Comparison of ENCODE assay signal across 8 cellular contexts in the genomic region with DNA sequence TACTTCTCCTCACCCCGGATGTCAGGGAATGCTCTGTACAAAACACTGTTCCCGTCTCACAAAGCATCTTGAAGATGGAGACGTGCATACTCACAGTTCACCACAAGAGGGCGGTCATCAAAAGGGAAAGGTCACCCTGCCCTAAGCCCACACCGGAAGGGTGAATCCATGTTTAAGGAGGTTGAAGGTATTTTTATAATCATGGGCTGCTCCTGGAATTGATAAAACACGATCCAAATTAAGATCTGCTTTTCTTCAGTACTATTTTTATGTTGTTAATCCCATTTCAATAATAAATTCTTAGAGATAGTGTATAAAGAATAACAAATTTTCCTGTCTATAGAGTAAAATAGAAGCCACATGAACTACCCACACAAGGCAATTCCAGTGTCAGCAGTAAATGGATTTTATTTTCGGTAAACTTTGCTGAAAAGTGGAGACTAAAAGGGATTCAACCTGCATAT.
DNase-seq lines count a peak whose midpoint lies in the region; ATAC-seq and TF ChIP-seq lines count a peak whose summit lies in the region.

No MANE protein-coding gene starts in this region.

- no peaks in the 10 kb centered on the region for H3F3A ChIP-seq in DOHH2 (ENCODE audit: control insufficient read depth, insufficient read depth)
- H3F3A ChIP-seq in neural progenitor cell (ENCODE audit: low read depth): no peaks in the 10 kb centered on the region

- H3K9me3 ChIP-seq in DOHH2 (ENCODE audit: control insufficient read depth, insufficient read depth, low read length): no peaks in the 10 kb centered on the region
- H3K9me3 ChIP-seq in Karpas-422 (ENCODE audit: low read length): no peaks in the 10 kb centered on the region
- H3K9me3 ChIP-seq in Panc1 (ENCODE audit: control insufficient read depth, insufficient read depth, low read depth, low read length): no peaks in the 10 kb centered on the region
- H3K9me3 ChIP-seq in neural progenitor cell (ENCODE audit: low read depth): no peaks in the 10 kb centered on the region
- no peaks in the 10 kb centered on the region for H3K9me3 ChIP-seq in stomach

- POLR2A ChIA-PET in Panc1 (lab: Charles Lee): no interaction called here

- ATAC-seq in GM21786 (IDR thresholded peaks at IDR 0.05; ENCODE audit: unreplicated experiment) (peak; percentile 87), Panc1 (peak; percentile 99)
- peak; percentile 87 to 94 for ATAC-seq in activated T-cell treated with anti-CD3 and anti-CD28 coated beads, Interleukin-2, amount 50 U/mL, for 4 hours

- H3K27me3 ChIP-seq in DOHH2 (ENCODE audit: control insufficient read depth, low read length) (no peaks in the 10 kb centered on the region), Karpas-422 (ENCODE audit: low read length) (no peaks in the 10 kb centered on the region), Panc1 (ENCODE audit: control insufficient read depth, insufficient read depth, low read length) (no peaks in the 10 kb centered on the region), neural progenitor cell (no peaks in the 10 kb centered on the region), stomach (no peaks in the 10 kb centered on the region)

- peak; percentile 81 for TF ChIP-seq CTCF in DOHH2 (IDR thresholded peaks at IDR 0.05; ENCODE audit: low read depth, low read length, poor library complexity, severe bottlenecking)
- peak; percentile 91 for TF ChIP-seq CTCF in Panc1 (IDR thresholded peaks at IDR 0.05)
- peak; percentile 93 for TF ChIP-seq CTCF in fibroblast of mammary gland (conservative IDR thresholded peaks at IDR 0.05; ENCODE audit: control insufficient read depth, insufficient read depth, low read depth, low read length)
- peak; percentile 94 for TF ChIP-seq CTCF in neural progenitor cell (IDR thresholded peaks at IDR 0.05)
- TF ChIP-seq CTCF in stomach (IDR thresholded peaks at IDR 0.05): peak in 5 of 7 experiments; percentile 77 to 95 (median 89)

- no peaks in the 10 kb centered on the region for H3K4me1 ChIP-seq in DOHH2 (ENCODE audit: control insufficient read depth, low read length)
- peaks cover 13% of the 10 kb centered on the region for H3K4me1 ChIP-seq in Karpas-422 (ENCODE audit: low read length)
- no peaks in the 10 kb centered on the region for H3K4me1 ChIP-seq in Panc1 (ENCODE audit: control insufficient read depth, insufficient read depth, low read length)
- no peaks in the 10 kb centered on the region for H3K4me1 ChIP-seq in neural progenitor cell
- peaks cover 0 to 8% (median 0%) of the 10 kb centered on the region in 4 donors for H3K4me1 ChIP-seq in stomach

- in situ Hi-C loops in Panc1 (cut with HindIII; ENCODE audit: low pct_unique_long_range_greater_than_20kb, low sequenced_read_pairs): no loop called here

- peak overlapping the region; percentile 19; the same call in 1 of the 2 replicates for H3K9ac ChIP-seq in Karpas-422 (ENCODE audit: low read length)
- H3K9ac ChIP-seq in neural progenitor cell: no peak overlapping the region

- 2 to 6% (median 3%) methylated on average over 7 of the region's 7 CpGs for WGBS in stomach, 5 donors

- BruUV-seq in Panc1 (replicated peaks; lab: Mats Ljungman, UMichigan): no TSS peak

- H2AFZ ChIP-seq in Karpas-422 (ENCODE audit: low read length) (no peak overlapping the region), neural progenitor cell (replicated peaks) (peak overlapping the region; percentile 21)

- CTCF ChIA-PET in Panc1 (lab: Charles Lee): interaction anchor here (0.5 kb wide), 1 partner anchor 100 kb away, joined by 3 read pairs; no protein-coding TSS in a partner anchor

- H3K36me3 ChIP-seq in DOHH2 (ENCODE audit: control insufficient read depth, low read length) (no peaks in the 10 kb centered on the region), Karpas-422 (ENCODE audit: insufficient read depth, low read length) (no peaks in the 10 kb centered on the region), Panc1 (ENCODE audit: control insufficient read depth, insufficient read depth, low read length) (no peaks in the 10 kb centered on the region), neural progenitor cell (no peaks in the 10 kb centered on the region), stomach (no peaks in the 10 kb centered on the region)

- peaks cover 14% of the 10 kb centered on the region for H3K4me1 Mint-ChIP-seq in activated T-cell treated with anti-CD3 and anti-CD28 coated beads, Interleukin-2, amount 50 U/mL, for 4 hours (ENCODE audit: low read depth)
- H3K4me1 Mint-ChIP-seq in neural progenitor cell: no peaks in the 10 kb centered on the region

- intact Hi-C loops in Panc1 (cut with micrococcal nuclease; ENCODE audit: unreplicated experiment) (loop anchor here (1.0 to 5.0 kb wide), 3 partner anchors 111 to 238 kb away; partner anchors contain the start of gene E2F3), stomach (cut with DNase I; ENCODE audit: low total_unique reads) (loop anchor here (5.0 kb wide), 2 partner anchors 231 to 246 kb away; no protein-coding TSS in a partner anchor)

- no peak for TF ChIP-seq EP300 in stomach (IDR thresholded peaks at IDR 0.05)

- H3K79me2 ChIP-seq in DOHH2 (ENCODE audit: control insufficient read depth, low read length) (no peaks in the 10 kb centered on the region), Karpas-422 (ENCODE audit: low read length) (no peaks in the 10 kb centered on the region), neural progenitor cell (ENCODE audit: low read depth) (no peaks in the 10 kb centered on the region)

- H3K4me3 ChIP-seq in DOHH2 (ENCODE audit: low read length): no peak overlapping the region
- H3K4me3 ChIP-seq in Karpas-422 (ENCODE audit: low read length): no peak overlapping the region
- H3K4me3 ChIP-seq in Panc1 (ENCODE audit: low read depth in 2 of 2, low read length in 2 of 2): no peak overlapping the region
- H3K4me3 ChIP-seq in fibroblast of mammary gland (ENCODE audit: control insufficient read depth, low read depth, low read length): no peak overlapping the region
- H3K4me3 ChIP-seq in neural progenitor cell: no peak overlapping the region
- no peak overlapping the region for H3K4me3 ChIP-seq in stomach

- no peak overlapping the region for H3K4me3 Mint-ChIP-seq in activated T-cell treated with anti-CD3 and anti-CD28 coated beads, Interleukin-2, amount 50 U/mL, for 4 hours
- no peak overlapping the region for H3K4me3 Mint-ChIP-seq in neural progenitor cell

- no peaks in the 10 kb centered on the region for H3K27me3 Mint-ChIP-seq in activated T-cell treated with anti-CD3 and anti-CD28 coated beads, Interleukin-2, amount 50 U/mL, for 4 hours (ENCODE audit: low read depth)
- peaks cover 3% of the 10 kb centered on the region for H3K27me3 Mint-ChIP-seq in neural progenitor cell (ENCODE audit: insufficient read depth, low read depth)

- TF ChIP-seq POLR2A in stomach (IDR thresholded peaks at IDR 0.05): no peak

- no peak overlapping the region for H3K27ac Mint-ChIP-seq in neural progenitor cell

- no peak overlapping the region for H3K27ac ChIP-seq in DOHH2 (ENCODE audit: low read depth, low read length)
- H3K27ac ChIP-seq in Karpas-422 (ENCODE audit: low read length): no peak overlapping the region
- H3K27ac ChIP-seq in Panc1 (ENCODE audit: low read length): no peak overlapping the region
- H3K27ac ChIP-seq in neural progenitor cell: no peak overlapping the region
- H3K27ac ChIP-seq in stomach: no peak overlapping the region

- no peaks in the 10 kb centered on the region for H3K9me2 ChIP-seq in DOHH2 (replicated peaks; ENCODE audit: control insufficient read depth, low read length)
- H3K9me2 ChIP-seq in Karpas-422 (replicated peaks; ENCODE audit: insufficient read depth, low read length): no peaks in the 10 kb centered on the region

- no peaks in the 10 kb centered on the region for H3K9me3 Mint-ChIP-seq in activated T-cell treated with anti-CD3 and anti-CD28 coated beads, Interleukin-2, amount 50 U/mL, for 4 hours
- H3K9me3 Mint-ChIP-seq in neural progenitor cell: no peaks in the 10 kb centered on the region

- no peak overlapping the region for H3K4me2 ChIP-seq in DOHH2 (ENCODE audit: low read length)
- peak overlapping the region; percentile 43 for H3K4me2 ChIP-seq in Karpas-422 (ENCODE audit: low read depth, low read length, poor library complexity, severe bottlenecking)
- no peak overlapping the region for H3K4me2 ChIP-seq in neural progenitor cell

- H4K20me1 ChIP-seq in DOHH2 (ENCODE audit: control insufficient read depth, insufficient read depth, low read depth, low read length) (no peaks in the 10 kb centered on the region), Karpas-422 (ENCODE audit: insufficient read depth, low read depth, low read length) (no peaks in the 10 kb centered on the region), neural progenitor cell (ENCODE audit: low read depth) (no peaks in the 10 kb centered on the region)

- peak; percentile 89 for DNase-seq in Karpas-422
- DNase-seq in Panc1 (ENCODE audit: low read depth, low spot score): peak; percentile 85
- peak; percentile 74 for DNase-seq in activated T-cell treated with anti-CD3 and anti-CD28 coated beads, Interleukin-2, amount 50 U/mL, for 4 hours
- DNase-seq in fibroblast of mammary gland (ENCODE audit: low read depth): peak; percentile 83
- DNase-seq in neural progenitor cell (ENCODE audit: low spot score): peak; percentile 89
- DNase-seq in stomach: peak; percentile 82

- no peaks in the 10 kb centered on the region for H3K36me3 Mint-ChIP-seq in activated T-cell treated with anti-CD3 and anti-CD28 coated beads, Interleukin-2, amount 50 U/mL, for 4 hours (ENCODE audit: insufficient read depth)
- H3K36me3 Mint-ChIP-seq in neural progenitor cell: no peaks in the 10 kb centered on the region
